Comparison of ENCODE assay signal across 8 cellular contexts in genomic region chr10:132395704-132396494, GRCh38. TPM values are rescaled to one million over a fixed set of nuclear protein-coding genes. Genes with fewer than 3 reads are reported as not detected.
A peak's percentile ranks its signal among the peaks of the same experiment; 100 is the strongest.
DNase-seq lines count a peak whose midpoint lies in the region; ATAC-seq, FAIRE-seq and TF ChIP-seq lines count a peak whose summit lies in the region.

No MANE protein-coding gene starts in this region.

- H4K20me1 ChIP-seq in K562 (replicated peaks; ENCODE audit: control insufficient read depth, insufficient read depth, low read length), result no peaks in the 10 kb centered on the region

- no peaks in the 10 kb centered on the region for H3K9me1 ChIP-seq in K562 (ENCODE audit: control insufficient read depth, insufficient read depth, low read length)

- H3K9me3 ChIP-seq in ES-I3 (ENCODE audit: control insufficient read depth, insufficient read depth, low read length), result no peaks in the 10 kb centered on the region
- H3K9me3 ChIP-seq in K562 (replicated peaks; ENCODE audit: control insufficient read depth, insufficient read depth, low read depth, low read length), result no peaks in the 10 kb centered on the region

- no peak for TF ChIP-seq RAD21 in K562 (CRISPR knock-in tag; conservative IDR thresholded peaks at IDR 0.05 in 1 of 2, IDR thresholded peaks at IDR 0.05 in 1 of 2)

- peak overlapping the region; percentile 51 for H2AFZ ChIP-seq in K562 (ENCODE audit: low read depth, low read length)

- BruUV-seq in K562 (replicated peaks; lab: Mats Ljungman, UMichigan), result TSS peak; percentile 25

- H3K4me1 ChIP-seq in ES-I3 (ENCODE audit: insufficient read depth, low read length) (peaks cover 4% of the 10 kb centered on the region; the same call in 1 of the 2 replicates), K562 (replicated peaks in 1 of 2; ENCODE audit: control insufficient read depth in 2 of 2, insufficient read depth in 2 of 2, low read length in 2 of 2) (peaks cover 5 to 65% of the 10 kb centered on the region in 2 experiments; a peak in 3 of 5 replicates)

- TF ChIP-seq CTCF in K562 (IDR thresholded peaks at IDR 0.05 in 2 of 3, conservative IDR thresholded peaks at IDR 0.05 in 1 of 3; ENCODE audit: insufficient read depth in 2 of 3, low read depth in 1 of 3, low read length in 3 of 3) (no peak), kidney epithelial cell (IDR thresholded peaks at IDR 0.05; ENCODE audit: insufficient read depth, low read length, poor library complexity, severe bottlenecking) (no peak)

- intact Hi-C loops in K562 (cut with micrococcal nuclease), result loop anchor here (2.0 kb wide), 1 partner anchor 53 kb away; no protein-coding TSS in a partner anchor

- FAIRE-seq in K562 (lab: Jason Lieb, UNC), result no peak
- no peak for FAIRE-seq in urothelium cell line (lab: Jason Lieb, UNC)

- CTCF ChIA-PET in K562 (lab: Yijun Ruan, JAX; ENCODE audit: low intra/inter-chr PET ratio), result interaction anchor here (0.6 kb wide), 1 partner anchor 496 kb away, joined by 3 read pairs; no protein-coding TSS in a partner anchor

- peak; percentile 5 for ATAC-seq in HG03159 (IDR thresholded peaks at IDR 0.05; ENCODE audit: unreplicated experiment)
- ATAC-seq in K562, result peak; percentile 67

- in situ Hi-C loops in K562 (cut with MboI), result no loop called here

- no peak overlapping the region for H3K4me2 ChIP-seq in K562 (ENCODE audit: insufficient read depth, low read length)

- DNase-seq in K562 (ENCODE audit: extremely low read depth in 1 of 4, low spot score in 3 of 4), result peak; percentile 37 to 51 (median 44)
- no peak for DNase-seq in kidney epithelial cell (ENCODE audit: low read depth)
- peak in 4 of 6 experiments; percentile 42 to 73 (median 60) for DNase-seq in stimulated activated naive CD4-positive, alpha-beta T cell (lab: John Stamatoyannopoulos, UW)
- no peak for DNase-seq in urothelium cell line (ENCODE audit: low spot score)
- DNase-seq in NK-92 (lab: John Stamatoyannopoulos, UW; ENCODE audit: unreplicated experiment), result no peak
- DNase-seq in NCI-H2227 treated with DMSO at 0.1 percent for 48 hours (lab: John Stamatoyannopoulos, UW), result no peak

- peaks cover 12% of the 10 kb centered on the region; the same call in 2 of the 3 replicates for H3K79me2 ChIP-seq in K562 (ENCODE audit: control insufficient read depth, insufficient read depth, low read length)

- no peak for TF ChIP-seq POLR2A in K562 (conservative IDR thresholded peaks at IDR 0.05)

- no peak for TF ChIP-seq EP300 in K562 (IDR thresholded peaks at IDR 0.05; ENCODE audit: low read length)

- 46% methylated on average over 3 of the region's 71 CpGs for WGBS in K562 (ENCODE audit: insufficient coverage, low coverage, missing lambda C conversion rate)

- POLR2A ChIA-PET in K562 (lab: Yijun Ruan, JAX), result no interaction called here

- peak overlapping the region; percentile 65; the same call in 1 of the 3 replicates for H3K27ac ChIP-seq in K562 (ENCODE audit: extremely low read depth, low read depth, low read length)

- H3K9ac ChIP-seq in ES-I3 (ENCODE audit: low read depth, low read length) (peak overlapping the region; percentile 51), K562 (ENCODE audit: insufficient read depth in 1 of 2, low read depth in 2 of 2, low read length in 2 of 2) (peak overlapping the region; percentile 34 to 83; a peak in 3 of 4 replicates)

- no peaks in the 10 kb centered on the region for H3K36me3 ChIP-seq in ES-I3 (ENCODE audit: insufficient read depth, low read length)
- H3K36me3 ChIP-seq in K562 (ENCODE audit: control insufficient read depth, insufficient read depth, low read length), result no peaks in the 10 kb centered on the region; the same call in 2 of the 3 replicates
- no peaks in the 10 kb centered on the region for H3K36me3 ChIP-seq in kidney epithelial cell (ENCODE audit: control insufficient read depth, insufficient read depth, low read length)

- peak overlapping the region; percentile 30 for H3K4me3 ChIP-seq in K562
- peak overlapping the region; percentile 70 for H3K4me3 ChIP-seq in kidney epithelial cell (ENCODE audit: low read depth, low read length)

- no peaks in the 10 kb centered on the region for H3K27me3 ChIP-seq in K562 (ENCODE audit: control insufficient read depth in 2 of 2, insufficient read depth in 2 of 2, low read length in 2 of 2)
- H3K27me3 ChIP-seq in kidney epithelial cell (ENCODE audit: control insufficient read depth, insufficient read depth, low read length), result no peaks in the 10 kb centered on the region

TF ChIP-seq in K562, 482 proteins besides CTCF, POLR2A, EP300 and RAD21 (continues in another document):
- TF ChIP-seq ZNF197 (CRISPR knock-in tag; IDR thresholded peaks at IDR 0.05; ENCODE audit: low read depth) (no peak), PYGO2 (tag; IDR thresholded peaks at IDR 0.05) (no peak), ELF4 (CRISPR knock-in tag; IDR thresholded peaks at IDR 0.05) (no peak), NELFE (IDR thresholded peaks at IDR 0.05; ENCODE audit: insufficient read depth, insufficient read length) (no peak), CEBPB (tag; IDR thresholded peaks at IDR 0.05) (no peak), ZC3H11A (IDR thresholded peaks at IDR 0.05; ENCODE audit: low read depth, low read length) (no peak), CCAR2 (IDR thresholded peaks at IDR 0.05; ENCODE audit: low read depth, low read length) (no peak), CCNT2 (IDR thresholded peaks at IDR 0.05; ENCODE audit: borderline replicate concordance, extremely low read depth, insufficient read length, low read depth, low read length) (peak; percentile 26), MTA1 (IDR thresholded peaks at IDR 0.05; ENCODE audit: borderline replicate concordance) (no peak), RFX1 (IDR thresholded peaks at IDR 0.05) (peak; percentile 62; the same call in 1 of the 2 replicates), THAP12 (CRISPR knock-in tag; IDR thresholded peaks at IDR 0.05) (no peak), CHD4 (IDR thresholded peaks at IDR 0.05; ENCODE audit: insufficient read depth, insufficient replicate concordance, low read depth, low read length, poor library complexity, severe bottlenecking) (no peak), ZBTB33 (CRISPR knock-in tag; IDR thresholded peaks at IDR 0.05) (peak; percentile 70)

RNA-seq across cellular contexts. Expression of gene PWWP2B, which starts 1.1 kb away (rescaled TPM):
- total RNA-seq in K562 (2011; cell fraction: chromatin; rRNA removed; ENCODE audit: low replicate concordance), result 1.1 and 5.8 TPM in 2 replicates
- total RNA-seq in K562 (2011; cell fraction: nucleolus; rRNA removed), result 5.5 and 6.5 TPM in 2 replicates
- total RNA-seq in K562 (2011; cell fraction: nucleoplasm; rRNA removed), result 3.1 and 3.2 TPM in 2 replicates
- total RNA-seq in K562 (2014; rRNA removed), result 7.5 and 10.4 TPM in 2 replicates
- 0.64 and 0.80 TPM in 2 replicates for total RNA-seq in K562 (2014; rRNA removed; fragmentation: Illumina TruSeq; extraction: Trizol)
- 2.0 and 2.7 TPM in 2 replicates for total RNA-seq in K562 (2015; rRNA removed; fragmentation: Illumina TruSeq; extraction: Trizol)
- total RNA-seq in K562 (2021), result 9.2 and 9.8 TPM in 2 replicates
- polyA plus RNA-seq in K562 (2011; rRNA removed), result 1.2 and 1.7 TPM in 2 replicates
- 2.3 and 7.4 TPM in 2 replicates for polyA plus RNA-seq in K562 (2011; cell fraction: cytosol; rRNA removed)
- polyA plus RNA-seq in K562 (2011; cell fraction: nucleus; rRNA removed), result 3.1 and 5.8 TPM in 2 replicates
- 3.8 and 4.8 TPM in 2 replicates for polyA plus RNA-seq in K562 (2012)
- polyA plus RNA-seq in K562 (2014; fragmentation: Illumina TruSeq; extraction: Trizol), result 0.24 and 1.2 TPM in 2 replicates
- polyA plus RNA-seq in K562 (2014; fragmentation: Nextera tagmentation; extraction: Ambion mirVana), result under 1 TPM in 1 of 2 experiments, not detected in 1; 0.07 TPM
- polyA plus RNA-seq in K562 (2014; rRNA removed), result 3.3 and 4.3 TPM in 2 replicates
- 0.57 and 1.3 TPM in 2 replicates for polyA minus RNA-seq in K562 (2011; rRNA and poly(A)+ RNA removed)
- polyA minus RNA-seq in K562 (2011; cell fraction: cytosol; rRNA and poly(A)+ RNA removed), result 2.9 and 4.0 TPM in 2 replicates
- 2.0 and 2.8 TPM in 2 replicates for polyA minus RNA-seq in K562 (2011; cell fraction: nucleus; rRNA and poly(A)+ RNA removed)
- 25.2 and 27.1 TPM in 2 replicates for total RNA-seq in kidney epithelial cell

Comparison
In these comparisons a context has a peak if more than half of its experiments do, and no peak if none do; other contexts are left out.
1. DNase-seq: peak in K562 (4 of 4) and stimulated activated naive CD4-positive, alpha-beta T cell (4 of 6); none in kidney epithelial cell (single experiment), urothelium cell line (single experiment), NK-92 (single experiment) and NCI-H2227 treated with DMSO at 0.1 percent for 48 hours (single experiment).